6 cellular contexts compared by ENCODE assay signal in the genomic region with DNA sequence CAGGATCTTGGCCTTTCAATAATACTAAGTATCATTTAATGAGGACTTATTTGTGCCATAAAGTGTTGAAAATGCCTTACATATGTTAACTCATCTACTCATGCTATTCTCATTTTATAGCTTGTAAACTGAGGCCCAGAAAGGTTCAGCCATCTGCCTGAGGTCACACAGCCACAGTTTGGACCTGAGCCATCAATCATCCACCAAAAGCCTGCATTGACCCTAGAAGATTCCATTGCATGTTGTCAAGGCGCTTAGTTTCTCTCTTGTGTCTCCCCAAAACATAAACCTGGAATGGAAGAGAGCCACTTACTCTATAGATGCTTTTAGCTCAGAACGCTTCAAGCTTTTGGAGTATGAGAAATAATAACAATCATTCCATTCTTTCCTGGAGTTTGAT.
"Had no signal": no experiment of that assay in that cellular context is flagged by ENCODE, and none has a peak within 500 bp of the region (broad histone marks: within the 10 kb centered on the region; RNA-seq: fewer than 3 reads in every experiment).

No MANE protein-coding gene starts in this region.

- H3K4me3 ChIP-seq: K562 had no signal

- ATAC-seq: K562 had no signal

- FAIRE-seq: HTR-8/SVneo, K562 had no signal

- DNase-seq: IMR-90, KBM-7, KG1 had no signal

- H3K27ac ChIP-seq: HL-60 had no signal
